In the genomic region with DNA sequence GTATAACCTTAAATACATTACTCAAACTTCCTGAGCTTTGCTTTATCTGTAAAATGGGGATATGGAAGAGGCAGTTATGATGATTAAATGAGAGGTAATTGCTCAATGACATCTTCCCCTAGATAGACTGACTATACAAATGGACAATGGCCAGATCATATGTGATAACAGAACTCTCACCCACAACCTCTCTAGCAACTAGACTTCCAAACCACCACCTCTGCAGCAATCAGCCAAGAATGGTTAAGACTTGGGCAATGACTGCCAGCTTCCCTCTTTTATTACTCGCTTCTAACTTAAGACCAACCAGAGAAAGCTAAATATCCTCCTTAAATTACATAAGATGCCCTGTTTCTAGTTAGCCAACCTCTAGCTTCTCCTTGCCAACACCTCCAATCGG, we compare ENCODE assay signal across 18 cellular contexts. TPM values are rescaled to one million over a fixed set of nuclear protein-coding genes. Genes with fewer than 3 reads are reported as not detected.
DNase-seq lines count a peak whose midpoint lies in the region; ATAC-seq and TF ChIP-seq lines count a peak whose summit lies in the region.
"Had no signal": no experiment of that assay in that cellular context is flagged by ENCODE, and none has a peak within 500 bp of the region (broad histone marks: within the 10 kb centered on the region; RNA-seq: fewer than 3 reads in every experiment).

No MANE protein-coding gene starts in this region.

- POLR2A ChIA-PET in activated CD4-positive, alpha-beta T cell treated with anti-CD3 and anti-CD28 coated beads, Interleukin-2, amount 10 ng/mL, durations not matched to agents 7 days and 5 days (lab: Charles Lee), result no interaction called here

- peaks cover 2% of the 10 kb centered on the region for H3K4me1 ChIP-seq in ovary (ENCODE audit: insufficient read depth)

- DNase-seq in AML-193 (lab: John Stamatoyannopoulos, UW) (peak; percentile 93 to 95), HL-60 (ENCODE audit: low read depth in 1 of 2, low spot score in 1 of 2) (peak; percentile 74 to 94), NOMO-1 treated with dmso at 0.1 percent for 144 hours (lab: John Stamatoyannopoulos, UW; ENCODE audit: unreplicated experiment) (peak; percentile 57), ovary (no peak)
- DNase-seq in activated CD4-positive, alpha-beta T cell treated with anti-CD3 and anti-CD28 coated beads, Interleukin-2, amount 10 ng/mL, durations not matched to agents 7 days and 5 days, result no peak
- no peak for DNase-seq in NK-92 treated with Interleukin-12 subunit alpha and Interleukin-12 subunit beta, amount 100 ng/mL, for 24 hours (lab: John Stamatoyannopoulos, UW)
- DNase-seq: CD8-positive, alpha-beta T cell; DMS 273 treated with DMSO at 0.1 percent for 48 hours; EL; H7; NCI-H1105 treated with DMSO at 0.1 percent for 48 hours; NCI-H187; NCI-H446 treated with DMSO at 0.1 percent for 48 hours; NCI-H774; T-helper 1 cell had no signal

- CTCF ChIA-PET in activated CD4-positive, alpha-beta T cell treated with anti-CD3 and anti-CD28 coated beads, Interleukin-2, amount 10 ng/mL, durations not matched to agents 7 days and 5 days (lab: Charles Lee), result interaction anchor here (0.6 to 5.9 kb wide), 2 partner anchors 149 to 184 kb away, joined by 3 to 27 read pairs; a partner anchor contains a TSS

- H3K4me3 ChIP-seq in HL-60 (replicated peaks; ENCODE audit: insufficient read depth, low read length) (no peak overlapping the region), ovary (no peak overlapping the region)

- H3K27me3 ChIP-seq in HL-60 (ENCODE audit: insufficient read depth, poor library complexity, severe bottlenecking), result no peaks in the 10 kb centered on the region
- no peaks in the 10 kb centered on the region for H3K27me3 ChIP-seq in ovary

- no peaks in the 10 kb centered on the region for H3K9me3 ChIP-seq in ovary

- H3K4me3 Mint-ChIP-seq in dendritic cell treated with granulocyte-macrophage colony-stimulating factor and Interleukin-4, amounts not matched to agents 40 ng/mL and 50 ng/mL, for 4 days, result no peak overlapping the region
- no peak overlapping the region for H3K4me3 Mint-ChIP-seq in activated CD4-positive, alpha-beta T cell treated with anti-CD3 and anti-CD28 coated beads, Interleukin-2, amount 10 ng/mL, durations not matched to agents 7 days and 5 days
- H3K4me3 Mint-ChIP-seq: CD8-positive, alpha-beta T cell had no signal

- H3K9me3 Mint-ChIP-seq in dendritic cell treated with granulocyte-macrophage colony-stimulating factor and Interleukin-4, amounts not matched to agents 40 ng/mL and 50 ng/mL, for 4 days, result no peaks in the 10 kb centered on the region
- peaks cover 2% of the 10 kb centered on the region for H3K9me3 Mint-ChIP-seq in activated CD4-positive, alpha-beta T cell treated with anti-CD3 and anti-CD28 coated beads, Interleukin-2, amount 10 ng/mL, durations not matched to agents 7 days and 5 days
- H3K9me3 Mint-ChIP-seq: CD8-positive, alpha-beta T cell had no signal

- no peak for TF ChIP-seq POLR2A in ovary (IDR thresholded peaks at IDR 0.05)

- H3K27ac ChIP-seq in HL-60 (replicated peaks) (peak overlapping the region; percentile 98), ovary (no peak overlapping the region)
- H3K27ac ChIP-seq: RWPE1 had no signal

- H3K36me3 Mint-ChIP-seq in dendritic cell treated with granulocyte-macrophage colony-stimulating factor and Interleukin-4, amounts not matched to agents 40 ng/mL and 50 ng/mL, for 4 days (ENCODE audit: low read depth), result peaks cover 54% of the 10 kb centered on the region
- H3K36me3 Mint-ChIP-seq in activated CD4-positive, alpha-beta T cell treated with anti-CD3 and anti-CD28 coated beads, Interleukin-2, amount 10 ng/mL, durations not matched to agents 7 days and 5 days (ENCODE audit: low read depth), result peaks cover 37% of the 10 kb centered on the region

- peak overlapping the region; percentile 18 for H3K27ac Mint-ChIP-seq in dendritic cell treated with granulocyte-macrophage colony-stimulating factor and Interleukin-4, amounts not matched to agents 40 ng/mL and 50 ng/mL, for 4 days
- no peak overlapping the region for H3K27ac Mint-ChIP-seq in activated CD4-positive, alpha-beta T cell treated with anti-CD3 and anti-CD28 coated beads, Interleukin-2, amount 10 ng/mL, durations not matched to agents 7 days and 5 days
- H3K27ac Mint-ChIP-seq: CD8-positive, alpha-beta T cell had no signal

- 93 to 98% (median 98%) methylated on average over 2 of the region's 2 CpGs for WGBS in ovary, 3 donors

- no peak for ATAC-seq in HG03460 (IDR thresholded peaks at IDR 0.05; ENCODE audit: unreplicated experiment)
- ATAC-seq: CD8-positive, alpha-beta T cell had no signal

- no peaks in the 10 kb centered on the region for H3K27me3 Mint-ChIP-seq in dendritic cell treated with granulocyte-macrophage colony-stimulating factor and Interleukin-4, amounts not matched to agents 40 ng/mL and 50 ng/mL, for 4 days
- H3K27me3 Mint-ChIP-seq in activated CD4-positive, alpha-beta T cell treated with anti-CD3 and anti-CD28 coated beads, Interleukin-2, amount 10 ng/mL, durations not matched to agents 7 days and 5 days, result no peaks in the 10 kb centered on the region

- no peaks in the 10 kb centered on the region for H3K36me3 ChIP-seq in ovary

- peaks cover 35% of the 10 kb centered on the region for H3K4me1 Mint-ChIP-seq in dendritic cell treated with granulocyte-macrophage colony-stimulating factor and Interleukin-4, amounts not matched to agents 40 ng/mL and 50 ng/mL, for 4 days (ENCODE audit: low read depth)
- H3K4me1 Mint-ChIP-seq in activated CD4-positive, alpha-beta T cell treated with anti-CD3 and anti-CD28 coated beads, Interleukin-2, amount 10 ng/mL, durations not matched to agents 7 days and 5 days, result peaks cover 44% of the 10 kb centered on the region

- TF ChIP-seq CTCF in HL-60 (IDR thresholded peaks at IDR 0.05; ENCODE audit: insufficient read depth, low read length) (no peak), ovary (IDR thresholded peaks at IDR 0.05) (no peak)

- intact Hi-C loops in dendritic cell treated with granulocyte-macrophage colony-stimulating factor and Interleukin-4, amounts not matched to agents 40 ng/mL and 50 ng/mL, for 4 days (cut with micrococcal nuclease), result loop anchor here (5.0 to 10.0 kb wide), 2 partner anchors 214 to 578 kb away; a partner anchor contains a TSS
- intact Hi-C loops in ovary (cut with DNase I), result loop anchor here in 2 of 4 donors (10.0 kb wide), 2 partner anchors 72 to 212 kb away; a partner anchor contains a TSS

- no peak for TF ChIP-seq EP300 in ovary (IDR thresholded peaks at IDR 0.05)

RNA-seq across cellular contexts. Expression of a gene that starts 3.0 kb away (rescaled TPM):
- total RNA-seq in activated CD4-positive, alpha-beta T cell treated with anti-CD3 and anti-CD28 coated beads, Interleukin-2, amount 10 ng/mL, durations not matched to agents 7 days and 5 days, result 10 to 100 TPM; 13.9 to 14.3 TPM
- total RNA-seq in ovary, result 10 to 100 TPM in 3 of 7 donors, 1 to 10 TPM in 4; 4.0 to 11.0 (median 8.8) TPM
- 1 to 10 TPM; 4.7 to 5.5 TPM for polyA plus RNA-seq in ovary

Comparison
In these comparisons a context has a peak if more than half of its experiments do, and no peak if none do; other contexts are left out.
1. DNase-seq: peak in AML-193 (2 of 2), HL-60 (2 of 2) and NOMO-1 treated with dmso at 0.1 percent for 144 hours (single experiment); none in activated CD4-positive, alpha-beta T cell treated with anti-CD3 and anti-CD28 coated beads, Interleukin-2, amount 10 ng/mL, durations not matched to agents 7 days and 5 days (single experiment), ovary (0 of 5) and NK-92 treated with Interleukin-12 subunit alpha and Interleukin-12 subunit beta, amount 100 ng/mL, for 24 hours (single experiment).